8 cellular contexts compared by ENCODE assay signal in genomic region chr6:150622941-150623874, GRCh38. TPM values are rescaled to one million over a fixed set of nuclear protein-coding genes. Genes with fewer than 3 reads are reported as not detected.
A peak's percentile ranks its signal among the peaks of the same experiment; 100 is the strongest.
DNase-seq lines count a peak whose midpoint lies in the region; ATAC-seq and TF ChIP-seq lines count a peak whose summit lies in the region.

No MANE protein-coding gene starts in this region.

- no peak overlapping the region for H3K27ac ChIP-seq in foreskin keratinocyte

- TF ChIP-seq CTCF in CD14-positive monocyte (IDR thresholded peaks at IDR 0.05) = no peak
- no peak for TF ChIP-seq CTCF in foreskin keratinocyte (conservative IDR thresholded peaks at IDR 0.05)

- DNase-seq in CD14-positive monocyte (ENCODE audit: low spot score) (no peak), NCI-H524 treated with DMSO at 0.1 percent for 48 hours (lab: John Stamatoyannopoulos, UW) (peak; percentile 99), pons (ENCODE audit: low spot score) (peak; percentile 45), iPS-NIHi11 (ENCODE audit: low spot score) (no peak), cerebellar nuclear complex (lab: John Stamatoyannopoulos, UW) (no peak), foreskin keratinocyte (no peak)

- H3K9me3 Mint-ChIP-seq in CD14-positive monocyte = peaks cover 0 to 5% (median 2%) of the 10 kb centered on the region in 7 donors

- no peaks in the 10 kb centered on the region for H3K4me1 ChIP-seq in foreskin keratinocyte

- intact Hi-C loops in CD14-positive monocyte (cut with micrococcal nuclease) = no loop called here

- ATAC-seq in GM19025 (IDR thresholded peaks at IDR 0.05; ENCODE audit: low read depth, unreplicated experiment) = peak; percentile 96
- ATAC-seq in HG03066 (IDR thresholded peaks at IDR 0.05; ENCODE audit: low read depth, unreplicated experiment) = peak; percentile 98
- no peak for ATAC-seq in foreskin keratinocyte

- no peaks in the 10 kb centered on the region for H3K36me3 Mint-ChIP-seq in CD14-positive monocyte

- H3K27ac Mint-ChIP-seq in CD14-positive monocyte = peak overlapping the region in 5 of 7 donors; percentile 2 to 75 (median 39)

- no peaks in the 10 kb centered on the region for H3K27me3 ChIP-seq in foreskin keratinocyte

- peaks cover 5 to 7% (median 6%) of the 10 kb centered on the region in 3 donors for H3K27me3 Mint-ChIP-seq in CD14-positive monocyte (ENCODE audit: low read depth in 3 of 3)

- H3K4me3 Mint-ChIP-seq in CD14-positive monocyte = no peak overlapping the region

- peaks cover 16% of the 10 kb centered on the region for H3K4me1 Mint-ChIP-seq in CD14-positive monocyte

RNA-seq across cellular contexts. Expression of gene PLEKHG1, which starts 23.5 kb away (rescaled TPM):
- polyA plus RNA-seq in CD14-positive monocyte (under 1 TPM; 0.02 to 0.08 TPM), foreskin keratinocyte (0.60 and 0.64 TPM in 2 replicates)
- total RNA-seq in foreskin keratinocyte = 2.5 and 4.1 TPM in 2 replicates

Comparison
In these comparisons a context has a peak if more than half of its experiments do, and no peak if none do; other contexts are left out.
1. DNase-seq: peak in NCI-H524 treated with DMSO at 0.1 percent for 48 hours (single experiment) and pons (single experiment); none in CD14-positive monocyte (single experiment), iPS-NIHi11 (single experiment), cerebellar nuclear complex (0 of 2) and foreskin keratinocyte (0 of 2).